Comparison of ENCODE assay signal across 8 cellular contexts in the genomic region with DNA sequence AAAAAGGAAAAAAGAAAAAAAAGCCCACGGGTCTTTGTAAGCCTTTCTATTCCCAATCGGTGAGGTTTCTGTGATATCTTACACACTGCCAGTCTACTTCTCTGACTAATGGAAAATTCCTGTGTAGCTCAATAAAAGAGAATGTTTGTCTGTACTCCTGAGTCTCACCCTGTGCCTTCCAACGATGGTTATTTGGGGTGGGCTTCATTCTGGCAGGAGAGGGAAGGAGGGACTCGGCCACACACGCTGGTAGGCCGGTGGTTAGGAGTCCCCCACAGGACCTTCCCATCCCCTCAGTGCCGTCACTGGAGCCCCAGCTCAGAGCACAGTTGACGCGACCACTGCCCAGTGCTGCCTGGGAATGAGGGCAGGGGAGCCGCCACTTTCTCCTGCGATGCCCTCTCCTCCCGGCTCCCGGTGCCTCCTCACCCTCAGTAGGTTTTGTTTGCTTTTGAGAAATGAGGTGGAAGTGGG.
DNase-seq lines count a peak whose midpoint lies in the region; ATAC-seq and TF ChIP-seq lines count a peak whose summit lies in the region.

No MANE protein-coding gene starts in this region.

- no peaks in the 10 kb centered on the region for H3K27me3 ChIP-seq in gastrocnemius medialis

- peak; percentile 35 to 67 for ATAC-seq in left cardiac atrium
- ATAC-seq in gastrocnemius medialis: peak in 1 of 2 donors; percentile 8
- ATAC-seq in GM18498 (IDR thresholded peaks at IDR 0.05; ENCODE audit: unreplicated experiment): no peak

- peak overlapping the region; percentile 88 for H3K27ac Mint-ChIP-seq in activated T-helper 1 cell treated with anti-CD3 and anti-CD28 coated beads, Interleukin-12 subunit alpha, Interleukin-12 subunit beta, Interleukin-2, Interleukin-4 antibody, amounts not matched to agents 30 ng/mL and 10 ng/mL and 1 ng/mL, durations not matched to agents 14 hours and 24 hours and 36 hours

- H3K27me3 Mint-ChIP-seq in activated T-helper 1 cell treated with anti-CD3 and anti-CD28 coated beads, Interleukin-12 subunit alpha, Interleukin-12 subunit beta, Interleukin-2, Interleukin-4 antibody, amounts not matched to agents 30 ng/mL and 10 ng/mL and 1 ng/mL, durations not matched to agents 14 hours and 24 hours and 36 hours (ENCODE audit: insufficient read depth): peaks cover 2% of the 10 kb centered on the region

- H3K4me3 Mint-ChIP-seq in activated T-helper 1 cell treated with anti-CD3 and anti-CD28 coated beads, Interleukin-12 subunit alpha, Interleukin-12 subunit beta, Interleukin-2, Interleukin-4 antibody, amounts not matched to agents 30 ng/mL and 10 ng/mL and 1 ng/mL, durations not matched to agents 14 hours and 24 hours and 36 hours: peak overlapping the region; percentile 22

- H3K4me3 ChIP-seq in HFF-Myc (replicated peaks; ENCODE audit: low read depth, low read length) (peak overlapping the region; percentile 29), gastrocnemius medialis (peak overlapping the region; percentile 46 to 58 (median 49))

- intact Hi-C loops in activated T-helper 1 cell treated with anti-CD3 and anti-CD28 coated beads, Interleukin-12 subunit alpha, Interleukin-12 subunit beta, Interleukin-2, Interleukin-4 antibody, amounts not matched to agents 30 ng/mL and 10 ng/mL and 1 ng/mL, durations not matched to agents 14 hours and 24 hours and 36 hours (cut with micrococcal nuclease): loop anchor here (1.0 to 5.0 kb wide), 4 partner anchors 67 to 375 kb away; a partner anchor contains a TSS
- intact Hi-C loops in left cardiac atrium (cut with DNase I): no loop called here
- intact Hi-C loops in gastrocnemius medialis (cut with DNase I; ENCODE audit: low total_unique reads): loop anchor here (5.0 kb wide), 1 partner anchor 35 kb away; no protein-coding TSS in a partner anchor

- H3K4me1 Mint-ChIP-seq in activated T-helper 1 cell treated with anti-CD3 and anti-CD28 coated beads, Interleukin-12 subunit alpha, Interleukin-12 subunit beta, Interleukin-2, Interleukin-4 antibody, amounts not matched to agents 30 ng/mL and 10 ng/mL and 1 ng/mL, durations not matched to agents 14 hours and 24 hours and 36 hours (ENCODE audit: low read depth): peaks cover 38% of the 10 kb centered on the region

- peak overlapping the region; percentile 24 to 58 (median 56) for H3K27ac ChIP-seq in gastrocnemius medialis

- TF ChIP-seq CTCF in HFF-Myc (IDR thresholded peaks at IDR 0.05; ENCODE audit: low read depth, low read length, missing control alignments): no peak
- TF ChIP-seq CTCF in gastrocnemius medialis (IDR thresholded peaks at IDR 0.05 in 4 of 5, conservative IDR thresholded peaks at IDR 0.05 in 1 of 5): no peak

- H3K9me3 ChIP-seq in gastrocnemius medialis: no peaks in the 10 kb centered on the region

- in situ Hi-C loops in gastrocnemius medialis (cut with MboI; ENCODE audit: low sequenced_read_pairs in 4 of 4): no loop called here

- peaks cover 0 to 7% of the 10 kb centered on the region in 2 donors for H3K36me3 ChIP-seq in gastrocnemius medialis

- no peak for TF ChIP-seq POLR2A in gastrocnemius medialis (IDR thresholded peaks at IDR 0.05)

- DNase-seq in AG08396 (ENCODE audit: low spot score) (peak; percentile 80), HFF-Myc (ENCODE audit: extremely low read depth, low read depth) (no peak), left cardiac atrium (peak; percentile 24), gastrocnemius medialis (peak; percentile 1 to 37), OCI-M2 (lab: John Stamatoyannopoulos, UW; ENCODE audit: unreplicated experiment) (no peak), NCI-H2081 treated with DMSO at 0.1 percent for 48 hours (lab: John Stamatoyannopoulos, UW) (no peak)
- DNase-seq in activated T-helper 1 cell treated with anti-CD3 and anti-CD28 coated beads, Interleukin-12 subunit alpha, Interleukin-12 subunit beta, Interleukin-2, Interleukin-4 antibody, amounts not matched to agents 30 ng/mL and 10 ng/mL and 1 ng/mL, durations not matched to agents 14 hours and 24 hours and 36 hours (ENCODE audit: low spot score): no peak

- peaks cover 3% of the 10 kb centered on the region for H3K36me3 Mint-ChIP-seq in activated T-helper 1 cell treated with anti-CD3 and anti-CD28 coated beads, Interleukin-12 subunit alpha, Interleukin-12 subunit beta, Interleukin-2, Interleukin-4 antibody, amounts not matched to agents 30 ng/mL and 10 ng/mL and 1 ng/mL, durations not matched to agents 14 hours and 24 hours and 36 hours (ENCODE audit: low read depth)

- H3K9me3 Mint-ChIP-seq in activated T-helper 1 cell treated with anti-CD3 and anti-CD28 coated beads, Interleukin-12 subunit alpha, Interleukin-12 subunit beta, Interleukin-2, Interleukin-4 antibody, amounts not matched to agents 30 ng/mL and 10 ng/mL and 1 ng/mL, durations not matched to agents 14 hours and 24 hours and 36 hours: no peaks in the 10 kb centered on the region

- H3K4me1 ChIP-seq in gastrocnemius medialis: peaks cover 21 to 36% of the 10 kb centered on the region in 2 donors

Comparison
In these comparisons a context has a peak if more than half of its experiments do, and no peak if none do; other contexts are left out.
1. DNase-seq: peak in AG08396 (single experiment), left cardiac atrium (single experiment) and gastrocnemius medialis (2 of 2); none in HFF-Myc (single experiment), activated T-helper 1 cell treated with anti-CD3 and anti-CD28 coated beads, Interleukin-12 subunit alpha, Interleukin-12 subunit beta, Interleukin-2, Interleukin-4 antibody, amounts not matched to agents 30 ng/mL and 10 ng/mL and 1 ng/mL, durations not matched to agents 14 hours and 24 hours and 36 hours (single experiment), OCI-M2 (single experiment) and NCI-H2081 treated with DMSO at 0.1 percent for 48 hours (single experiment).
2. intact Hi-C loops: an anchor here in activated T-helper 1 cell treated with anti-CD3 and anti-CD28 coated beads, Interleukin-12 subunit alpha, Interleukin-12 subunit beta, Interleukin-2, Interleukin-4 antibody, amounts not matched to agents 30 ng/mL and 10 ng/mL and 1 ng/mL, durations not matched to agents 14 hours and 24 hours and 36 hours (1.0 to 5.0 kb wide) and gastrocnemius medialis (5.0 kb wide); none called in left cardiac atrium.